1 cellular context compared by ENCODE assay signal in genomic region chr15:72532991-72533601, GRCh38.
TF ChIP-seq lines count a peak whose summit lies in the region.

No MANE protein-coding gene starts in this region.

TF ChIP-seq in H1, 55 proteins besides CTCF, POLR2A, EP300 and RAD21 (continued from another document):
- TF ChIP-seq BACH1 (IDR thresholded peaks at IDR 0.05; ENCODE audit: low read length), result no peak
- no peak for TF ChIP-seq KDM4A (IDR thresholded peaks at IDR 0.05; ENCODE audit: low read depth, low read length, severe bottlenecking)
- TF ChIP-seq JUN (IDR thresholded peaks at IDR 0.05; ENCODE audit: low read depth, low read length), result no peak
- TF ChIP-seq EGR1 (IDR thresholded peaks at IDR 0.05; ENCODE audit: borderline replicate concordance, low read depth, low read length), result no peak
- no peak for TF ChIP-seq FOSL1 (IDR thresholded peaks at IDR 0.05; ENCODE audit: insufficient read depth, low read depth, low read length)
